In the genomic region with DNA sequence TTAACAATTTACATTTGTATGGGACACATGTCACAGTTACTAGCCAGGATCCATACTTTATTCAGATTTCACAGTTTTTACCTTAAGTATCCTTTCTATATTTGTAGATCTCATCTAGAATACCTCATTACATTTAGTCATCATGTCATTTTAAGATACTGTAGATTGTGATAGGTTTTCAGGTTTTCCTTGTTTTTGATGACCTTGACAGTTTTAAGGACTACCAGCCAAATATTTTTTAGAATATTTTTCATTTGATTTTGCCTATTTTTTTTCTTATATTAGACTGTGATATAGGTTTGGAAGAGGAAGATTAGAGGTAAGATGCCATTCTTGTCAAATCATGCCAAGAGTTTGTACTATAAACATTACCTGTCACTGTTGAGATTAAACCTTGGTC, we compare ENCODE assay signal across 28 cellular contexts.
"Had no signal": no experiment of that assay in that cellular context is flagged by ENCODE, and none has a peak within 500 bp of the region (broad histone marks: within the 10 kb centered on the region; RNA-seq: fewer than 3 reads in every experiment).

No MANE protein-coding gene starts in this region.

- H3K4me3 ChIP-seq: colonic mucosa, coronary artery, dorsolateral prefrontal cortex, esophagus muscularis mucosa, esophagus squamous epithelium, gastrocnemius medialis, gastroesophageal sphincter, heart left ventricle, heart right ventricle had no signal

- H3K36me3 ChIP-seq: colonic mucosa, esophagus muscularis mucosa, esophagus squamous epithelium, gastrocnemius medialis, gastroesophageal sphincter, heart left ventricle, heart right ventricle had no signal

- H3K9me3 ChIP-seq: colonic mucosa, esophagus muscularis mucosa, esophagus squamous epithelium, gastrocnemius medialis, gastroesophageal sphincter, heart left ventricle, heart right ventricle had no signal

- H3K27ac ChIP-seq: colonic mucosa, coronary artery, dorsolateral prefrontal cortex, epithelial cell of prostate, esophagus muscularis mucosa, esophagus squamous epithelium, foreskin keratinocyte, gastrocnemius medialis, gastroesophageal sphincter, heart left ventricle, heart right ventricle had no signal

- H3K27me3 ChIP-seq: colonic mucosa, dorsolateral prefrontal cortex, esophagus muscularis mucosa, esophagus squamous epithelium, foreskin keratinocyte, gastrocnemius medialis, gastroesophageal sphincter, heart left ventricle, heart right ventricle had no signal

- H3K4me1 ChIP-seq: colonic mucosa, esophagus muscularis mucosa, esophagus squamous epithelium, foreskin keratinocyte, gastrocnemius medialis, gastroesophageal sphincter, heart left ventricle, heart right ventricle had no signal

- ATAC-seq: effector memory CD8-positive, alpha-beta T cell; esophagus mucosa; foreskin keratinocyte; gastrocnemius medialis; gastroesophageal sphincter; heart left ventricle; heart right ventricle had no signal

- FAIRE-seq: colon, endometrium, endothelial cell of umbilical vein, frontal cortex had no signal

- DNase-seq: colonic mucosa; cortex of kidney; dermis blood vessel endothelial cell; dorsolateral prefrontal cortex; effector CD4-positive, alpha-beta T cell; effector CD8-positive, alpha-beta T cell; effector memory CD4-positive, alpha-beta T cell; effector memory CD8-positive, alpha-beta T cell; endodermal cell; erythroblast; esophagus squamous epithelium; foreskin fibroblast; foreskin keratinocyte; foreskin melanocyte; gastrocnemius medialis; glutamatergic neuron; head of caudate nucleus; heart left ventricle; heart right ventricle had no signal
